ENCODE assay signal across 20 cellular contexts in the genomic region with DNA sequence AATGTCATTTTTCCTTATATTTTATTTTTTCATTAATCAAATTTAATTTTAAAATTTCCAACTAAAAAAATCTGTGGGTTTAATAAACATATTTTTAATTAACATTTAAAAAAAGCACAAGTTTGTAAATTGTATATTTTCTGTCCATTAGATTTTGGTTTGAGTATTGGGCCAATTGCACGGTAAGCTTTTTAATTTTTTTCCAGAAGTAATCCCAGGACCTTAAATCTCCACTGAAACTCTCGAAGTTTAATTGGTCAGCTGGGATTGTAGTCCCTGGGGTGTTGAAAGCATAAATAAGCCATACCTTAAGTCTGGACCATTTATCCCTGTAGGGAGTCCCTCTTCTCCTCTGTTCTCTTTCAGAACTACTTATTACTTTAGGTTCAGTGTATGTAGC. TPM values are rescaled to one million over a fixed set of nuclear protein-coding genes. Genes with fewer than 3 reads are reported as not detected.
"Had no signal": no experiment of that assay in that cellular context is flagged by ENCODE, and none has a peak within 500 bp of the region (broad histone marks: within the 10 kb centered on the region; RNA-seq: fewer than 3 reads in every experiment).

Gene OR2G6, plus strand, starts transcription at position 301 of the 400 bp plus-strand sequence. CDS start 13,574 bp downstream, outside the sequence.

RNA-seq across cellular contexts. Expression of gene OR2G6, which starts in this region (rescaled TPM):
- total RNA-seq: activated CD4-positive, alpha-beta memory T cell treated with anti-CD3 and anti-CD28 coated beads for 36 hours; activated CD4-positive, alpha-beta T cell treated with anti-CD3 and anti-CD28 coated beads, Interleukin-2, amount 10 ng/mL, durations not matched to agents 24 days and 14 days; activated CD8-positive, alpha-beta memory T cell treated with anti-CD3 and anti-CD28 coated beads for 36 hours; activated CD8-positive, alpha-beta T cell treated with anti-CD3 and anti-CD28 coated beads for 36 hours; activated naive CD4-positive, alpha-beta T cell treated with anti-CD3 and anti-CD28 coated beads for 36 hours; activated naive CD4-positive, alpha-beta T cell treated with anti-CD3 and anti-CD28 coated beads, Interleukin-2, amount 50 U/mL, for 72 hours; activated naive CD8-positive, alpha-beta T cell treated with anti-CD3 and anti-CD28 coated beads for 36 hours; activated T-cell treated with anti-CD3 and anti-CD28 coated beads, Interleukin-2, amount 50 U/mL, for 4 hours; activated T-cell treated with anti-CD3 and anti-CD28 coated beads, Interleukin-2, amount 50 U/mL, for 72 hours; activated T-helper 1 cell treated with anti-CD3 and anti-CD28 coated beads, Interleukin-12 subunit alpha, Interleukin-12 subunit beta, Interleukin-2, Interleukin-4 antibody, amounts not matched to agents 30 ng/mL and 10 ng/mL and 1 ng/mL, durations not matched to agents 14 hours and 24 hours and 36 hours; activated T-helper 17 cell treated with anti-CD3 and anti-CD28 coated beads, Interleukin-2, amount 50 U/mL, for 72 hours; adrenal gland; aorta; astrocyte; body of pancreas; breast epithelium; cardiac septum; T-helper 1 cell treated with Interleukin-12 subunit alpha and Interleukin-12 subunit beta and Interleukin-4 antibody, amounts not matched to agents 30 ng/mL and 1 ng/mL, for 36 hours; T-helper 17 cell; T-helper 2 cell treated with Interferon-gamma antibody and Interleukin-4, amounts not matched to agents 100 ng/mL and 5 ng/mL, for 36 hours had no signal
- polyA plus RNA-seq: adrenal gland, aorta had no signal
